In the genomic region with DNA sequence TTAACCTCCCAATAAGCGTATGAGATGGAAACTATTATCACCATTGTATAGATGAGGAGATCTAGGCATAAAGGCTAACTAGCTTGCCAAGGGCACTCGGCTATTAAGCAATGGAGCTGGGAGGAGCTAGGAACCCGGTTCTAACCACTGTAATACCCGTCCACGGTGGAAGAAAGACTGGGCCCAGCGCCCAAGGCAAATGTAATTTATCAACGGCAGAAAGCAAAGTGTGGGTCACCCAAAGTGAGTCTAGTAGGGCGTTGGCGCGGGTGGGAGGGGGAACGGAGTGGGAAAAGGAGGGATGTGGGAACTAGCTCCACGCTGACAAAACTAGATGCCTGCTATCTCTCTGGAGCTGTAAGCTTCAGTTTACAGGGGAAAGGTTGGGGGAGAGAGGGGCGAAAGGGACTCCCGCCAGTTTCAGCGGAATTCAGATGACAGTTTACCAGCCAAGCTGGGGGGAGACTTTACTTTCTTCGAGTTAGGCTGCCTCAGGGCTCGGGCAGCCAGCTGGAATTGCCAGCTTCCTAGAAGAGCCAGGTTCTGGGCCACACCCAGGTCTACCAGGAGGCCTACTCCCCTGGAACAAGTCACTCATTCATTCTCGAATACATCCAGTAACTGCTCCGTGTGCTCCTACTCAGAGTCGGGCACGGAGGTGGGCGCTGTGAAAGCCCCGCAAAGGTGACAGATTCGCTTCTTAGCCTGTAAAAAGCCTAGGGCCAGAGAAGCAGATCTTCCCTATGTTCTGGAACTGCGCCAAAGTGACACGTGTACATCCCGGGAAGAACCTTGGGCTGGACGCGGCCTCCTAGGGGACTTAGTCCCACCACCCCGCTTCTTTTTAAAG, we compare ENCODE assay signal across 8 cellular contexts. TPM values are rescaled to one million over a fixed set of nuclear protein-coding genes. Genes with fewer than 3 reads are reported as not detected.
DNase-seq lines count a peak whose midpoint lies in the region; ATAC-seq and TF ChIP-seq lines count a peak whose summit lies in the region.

No MANE protein-coding gene starts in this region.

- H3K4me3 Mint-ChIP-seq in activated CD4-positive, alpha-beta memory T cell treated with anti-CD3 and anti-CD28 coated beads for 36 hours: peak overlapping the region; percentile 94
- peak overlapping the region; percentile 94 for H3K4me3 Mint-ChIP-seq in nephron progenitor cell

- peak overlapping the region; percentile 82 for H3K27ac Mint-ChIP-seq in activated CD4-positive, alpha-beta memory T cell treated with anti-CD3 and anti-CD28 coated beads for 36 hours
- no peak overlapping the region for H3K27ac Mint-ChIP-seq in nephron progenitor cell

- H3K4me3 ChIP-seq in fibroblast of the aortic adventitia (ENCODE audit: low read depth, low read length): peak overlapping the region; percentile 97

- H3K4me1 Mint-ChIP-seq in activated CD4-positive, alpha-beta memory T cell treated with anti-CD3 and anti-CD28 coated beads for 36 hours (ENCODE audit: low read depth): peaks cover 27% of the 10 kb centered on the region
- H3K4me1 Mint-ChIP-seq in nephron progenitor cell: peaks cover 20% of the 10 kb centered on the region

- DNase-seq in NCI-H82 (lab: John Stamatoyannopoulos, UW) (peak; percentile 46), NCI-H82 treated with DMSO at 0.1 percent for 48 hours (lab: John Stamatoyannopoulos, UW; ENCODE audit: unreplicated experiment) (no peak), fibroblast of the aortic adventitia (ENCODE audit: low read depth) (peak; percentile 85), nephron progenitor cell (peak; percentile 13), hippocampal formation (lab: John Stamatoyannopoulos, UW) (no peak)
- DNase-seq in activated CD4-positive, alpha-beta memory T cell treated with anti-CD3 and anti-CD28 coated beads for 36 hours: peak; percentile 38

- TF ChIP-seq CTCF in fibroblast of the aortic adventitia (IDR thresholded peaks at IDR 0.05; ENCODE audit: insufficient read depth, low read length) (no peak), nephron progenitor cell (IDR thresholded peaks at IDR 0.05) (no peak)

- ATAC-seq in HG02884 (IDR thresholded peaks at IDR 0.05; ENCODE audit: unreplicated experiment): no peak

- intact Hi-C loops in activated CD4-positive, alpha-beta memory T cell treated with anti-CD3 and anti-CD28 coated beads for 36 hours (cut with micrococcal nuclease): loop anchor here (1.0 to 5.0 kb wide), 3 partner anchors 24 to 83 kb away; a partner anchor contains a TSS

- TF ChIP-seq RAD21 in Ishikawa (IDR thresholded peaks at IDR 0.05; ENCODE audit: low read depth): no peak

- CTCF ChIA-PET in activated CD4-positive, alpha-beta memory T cell treated with anti-CD3 and anti-CD28 coated beads for 36 hours (lab: Charles Lee): interaction anchor here (0.7 to 5.5 kb wide), 37 partner anchors 8 to 446 kb away, joined by 3 to 79 read pairs (median 5); a partner anchor contains a TSS

- H3K36me3 Mint-ChIP-seq in activated CD4-positive, alpha-beta memory T cell treated with anti-CD3 and anti-CD28 coated beads for 36 hours: peaks cover 30% of the 10 kb centered on the region
- peaks cover 30% of the 10 kb centered on the region for H3K36me3 Mint-ChIP-seq in nephron progenitor cell (ENCODE audit: low read depth)

- POLR2A ChIA-PET in activated CD4-positive, alpha-beta memory T cell treated with anti-CD3 and anti-CD28 coated beads for 36 hours (lab: Charles Lee): interaction anchor here (0.8 to 3.1 kb wide), 14 partner anchors 24 to 323 kb away, joined by 3 to 17 read pairs (median 4); a partner anchor contains a TSS

- TF ChIP-seq EP300 in Ishikawa (IDR thresholded peaks at IDR 0.05; ENCODE audit: borderline replicate concordance): no peak

- no peaks in the 10 kb centered on the region for H3K27me3 Mint-ChIP-seq in activated CD4-positive, alpha-beta memory T cell treated with anti-CD3 and anti-CD28 coated beads for 36 hours
- no peaks in the 10 kb centered on the region for H3K27me3 Mint-ChIP-seq in nephron progenitor cell (ENCODE audit: low read depth, poor library complexity)

- peaks cover 5% of the 10 kb centered on the region for H3K9me3 Mint-ChIP-seq in activated CD4-positive, alpha-beta memory T cell treated with anti-CD3 and anti-CD28 coated beads for 36 hours
- peaks cover 20% of the 10 kb centered on the region for H3K9me3 Mint-ChIP-seq in nephron progenitor cell

TF ChIP-seq in Ishikawa, 13 proteins besides CTCF, POLR2A, EP300 and RAD21:
- TF ChIP-seq CEBPB (IDR thresholded peaks at IDR 0.05) (peak; percentile 56), NFIC (IDR thresholded peaks at IDR 0.05) (peak; percentile 69), TCF12 (IDR thresholded peaks at IDR 0.05; ENCODE audit: low read depth) (no peak), YY1 (IDR thresholded peaks at IDR 0.05; ENCODE audit: low read depth) (no peak)
- TF ChIP-seq, protein P1, sequence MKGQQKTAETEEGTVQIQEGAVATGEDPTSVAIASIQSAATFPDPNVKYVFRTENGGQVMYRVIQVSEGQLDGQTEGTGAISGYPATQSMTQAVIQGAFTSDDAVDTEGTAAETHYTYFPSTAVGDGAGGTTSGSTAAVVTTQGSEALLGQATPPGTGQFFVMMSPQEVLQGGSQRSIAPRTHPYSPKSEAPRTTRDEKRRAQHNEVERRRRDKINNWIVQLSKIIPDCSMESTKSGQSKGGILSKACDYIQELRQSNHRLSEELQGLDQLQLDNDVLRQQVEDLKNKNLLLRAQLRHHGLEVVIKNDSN (IDR thresholded peaks at IDR 0.05): no peak
TF ChIP-seq in Ishikawa: peak in this region for 2.

RNA-seq across cellular contexts. Expression of a gene that starts 0.8 kb away (rescaled TPM):
- 10 to 100 TPM; 77.1 to 78.8 TPM for total RNA-seq in activated CD4-positive, alpha-beta memory T cell treated with anti-CD3 and anti-CD28 coated beads for 36 hours
- 60.3 and 126 TPM in 2 replicates for total RNA-seq in fibroblast of the aortic adventitia (ENCODE audit: low replicate concordance)

RNA-seq across cellular contexts. Expression of a gene that starts 23.5 kb away (rescaled TPM):
- 10 to 100 TPM; 47.7 to 48.1 TPM for total RNA-seq in activated CD4-positive, alpha-beta memory T cell treated with anti-CD3 and anti-CD28 coated beads for 36 hours
- 9.1 TPM in 1 of 2 replicates, not detected in the other for total RNA-seq in fibroblast of the aortic adventitia (ENCODE audit: low replicate concordance)

RNA-seq across cellular contexts. Expression of a gene that starts 23.5 kb away (rescaled TPM):
- total RNA-seq in activated CD4-positive, alpha-beta memory T cell treated with anti-CD3 and anti-CD28 coated beads for 36 hours: 10 to 100 TPM; 53.9 to 64.5 TPM
- total RNA-seq in fibroblast of the aortic adventitia (ENCODE audit: low replicate concordance): 64.3 and 77.3 TPM in 2 replicates

RNA-seq across cellular contexts. Expression of a gene that starts 29.5 kb away (rescaled TPM):
- total RNA-seq in activated CD4-positive, alpha-beta memory T cell treated with anti-CD3 and anti-CD28 coated beads for 36 hours: 10 to 100 TPM; 20.1 to 23.6 TPM
- 15.7 and 273 TPM in 2 replicates for total RNA-seq in fibroblast of the aortic adventitia (ENCODE audit: low replicate concordance)

RNA-seq across cellular contexts. Expression of a gene that starts 50.6 kb away (rescaled TPM):
- total RNA-seq in activated CD4-positive, alpha-beta memory T cell treated with anti-CD3 and anti-CD28 coated beads for 36 hours: 10 to 100 TPM; 41.3 to 43.3 TPM
- total RNA-seq in fibroblast of the aortic adventitia (ENCODE audit: low replicate concordance): 16.3 and 33.9 TPM in 2 replicates

Comparison
In these comparisons a context has a peak if more than half of its experiments do, and no peak if none do; other contexts are left out.
1. DNase-seq: peak in NCI-H82 (single experiment), activated CD4-positive, alpha-beta memory T cell treated with anti-CD3 and anti-CD28 coated beads for 36 hours (single experiment), fibroblast of the aortic adventitia (single experiment) and nephron progenitor cell (single experiment); none in NCI-H82 treated with DMSO at 0.1 percent for 48 hours (single experiment) and hippocampal formation (0 of 2).